7 cellular contexts compared by ENCODE assay signal in the genomic region with DNA sequence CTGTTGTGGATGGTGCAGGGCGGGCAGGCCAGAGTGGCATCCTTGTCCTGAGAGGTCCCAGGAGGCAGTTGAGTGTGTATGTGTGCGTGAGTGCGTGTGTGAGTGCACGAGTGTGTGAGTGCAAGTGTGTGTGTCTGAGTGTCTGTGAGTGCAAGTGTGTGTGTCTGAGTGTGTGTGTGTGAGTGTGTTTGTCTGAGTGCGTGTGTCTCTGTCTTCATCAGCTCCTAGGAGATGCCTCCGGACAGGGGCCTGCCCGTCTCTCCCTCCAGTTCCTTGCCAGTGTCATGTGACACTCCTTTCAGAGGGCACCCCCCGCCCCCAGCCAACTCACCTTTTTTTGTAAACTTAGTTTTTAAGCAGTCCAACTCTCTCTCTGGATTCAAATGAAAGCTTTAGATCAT. TPM values are rescaled to one million over a fixed set of nuclear protein-coding genes. Genes with fewer than 3 reads are reported as not detected.
DNase-seq lines count a peak whose midpoint lies in the region; ATAC-seq and TF ChIP-seq lines count a peak whose summit lies in the region.

No MANE protein-coding gene starts in this region.

- no peak for TF ChIP-seq CTCF in HEK293 (tag by site-specific recombination; IDR thresholded peaks at IDR 0.05)
- TF ChIP-seq CTCF in VCaP (conservative IDR thresholded peaks at IDR 0.05), result no peak
- no peak for TF ChIP-seq CTCF in glutamatergic neuron (IDR thresholded peaks at IDR 0.05; ENCODE audit: partially characterized antibody, unreplicated experiment)

- peaks cover 6% of the 10 kb centered on the region for H3K9me3 Mint-ChIP-seq in glutamatergic neuron (ENCODE audit: unreplicated experiment)
- H3K9me3 Mint-ChIP-seq in stimulated activated naive B cell treated with anti-CD40 and anti-IgM and Interleukin-4, amounts not matched to agents 10 μg/mL and 1 μg/mL and 100 μg/mL, for 72 hours, result peaks cover 0 to 4% of the 10 kb centered on the region in 2 donors

- H3K36me3 ChIP-seq in HEK293 (ENCODE audit: control insufficient read depth in 2 of 2, insufficient read depth in 1 of 2, low read length in 2 of 2) (no peaks in the 10 kb centered on the region), GM23248 (ENCODE audit: low read depth) (no peaks in the 10 kb centered on the region)

- H3K9me3 ChIP-seq in HEK293 (ENCODE audit: control insufficient read depth, insufficient read depth, low read depth, low read length), result no peaks in the 10 kb centered on the region
- H3K9me3 ChIP-seq in GM23248 (ENCODE audit: low read depth), result no peaks in the 10 kb centered on the region

- in situ Hi-C loops in GM23248 (cut with MboI), result no loop called here

- CTCF ChIA-PET in HEK293 (lab: Yijun Ruan, JAX), result no interaction called here

- no peaks in the 10 kb centered on the region for H3K27me3 ChIP-seq in GM23248 (replicated peaks; ENCODE audit: insufficient read depth)

- no peak for ATAC-seq in stimulated activated naive B cell treated with anti-CD40 and anti-IgM and Interleukin-4, amounts not matched to agents 10 μg/mL and 1 μg/mL and 100 μg/mL, for 72 hours (replicated peaks)
- no peak for ATAC-seq in GM21515 (IDR thresholded peaks at IDR 0.05; ENCODE audit: unreplicated experiment)

- DNase-seq in glutamatergic neuron (no peak), NCI-H446 (lab: John Stamatoyannopoulos, UW) (no peak), GM23248 (no peak)
- DNase-seq in stimulated activated naive B cell treated with anti-CD40 and anti-IgM and Interleukin-4, amounts not matched to agents 10 μg/mL and 1 μg/mL and 100 μg/mL, for 72 hours, result no peak

- peaks cover 4% of the 10 kb centered on the region for H3K27me3 Mint-ChIP-seq in glutamatergic neuron (ENCODE audit: unreplicated experiment)
- H3K27me3 Mint-ChIP-seq in stimulated activated naive B cell treated with anti-CD40 and anti-IgM and Interleukin-4, amounts not matched to agents 10 μg/mL and 1 μg/mL and 100 μg/mL, for 72 hours, result no peaks in the 10 kb centered on the region

- peak overlapping the region; percentile 16 for H3K4me3 Mint-ChIP-seq in glutamatergic neuron (ENCODE audit: unreplicated experiment)
- H3K4me3 Mint-ChIP-seq in stimulated activated naive B cell treated with anti-CD40 and anti-IgM and Interleukin-4, amounts not matched to agents 10 μg/mL and 1 μg/mL and 100 μg/mL, for 72 hours, result peak overlapping the region; percentile 83

- peaks cover 98% of the 10 kb centered on the region for H3K79me2 ChIP-seq in GM23248 (ENCODE audit: insufficient read depth)

- no peaks in the 10 kb centered on the region for H3K36me3 Mint-ChIP-seq in glutamatergic neuron (ENCODE audit: unreplicated experiment)
- H3K36me3 Mint-ChIP-seq in stimulated activated naive B cell treated with anti-CD40 and anti-IgM and Interleukin-4, amounts not matched to agents 10 μg/mL and 1 μg/mL and 100 μg/mL, for 72 hours, result peaks cover 19 to 41% of the 10 kb centered on the region in 2 donors

- POLR2A ChIA-PET in HEK293 (lab: Yijun Ruan, JAX), result no interaction called here

- no peak overlapping the region for H3K27ac Mint-ChIP-seq in glutamatergic neuron (ENCODE audit: unreplicated experiment)
- H3K27ac Mint-ChIP-seq in stimulated activated naive B cell treated with anti-CD40 and anti-IgM and Interleukin-4, amounts not matched to agents 10 μg/mL and 1 μg/mL and 100 μg/mL, for 72 hours, result peak overlapping the region; percentile 99

- H4K20me1 ChIP-seq in GM23248 (ENCODE audit: insufficient read depth), result peaks cover 6% of the 10 kb centered on the region; the same call in 1 of the 2 replicates

- H3K27ac ChIP-seq in HEK293 (ENCODE audit: extremely low read depth, low read depth, low read length) (no peak overlapping the region), VCaP (peak overlapping the region; percentile 73), GM23248 (no peak overlapping the region)

- no peak overlapping the region for H2AFZ ChIP-seq in GM23248

- H3K4me1 Mint-ChIP-seq in glutamatergic neuron (ENCODE audit: low read depth, unreplicated experiment), result peaks cover 50% of the 10 kb centered on the region
- peaks cover 72 to 92% of the 10 kb centered on the region in 2 donors for H3K4me1 Mint-ChIP-seq in stimulated activated naive B cell treated with anti-CD40 and anti-IgM and Interleukin-4, amounts not matched to agents 10 μg/mL and 1 μg/mL and 100 μg/mL, for 72 hours

- H3K4me3 ChIP-seq in HEK293 (ENCODE audit: low read depth, low read length) (no peak overlapping the region), GM23248 (no peak overlapping the region)

- H3K9ac ChIP-seq in GM23248, result no peak overlapping the region

- peaks cover 16% of the 10 kb centered on the region for H3K4me1 ChIP-seq in HEK293 (ENCODE audit: control insufficient read depth, insufficient read depth, low read length)
- peaks cover 45% of the 10 kb centered on the region for H3K4me1 ChIP-seq in GM23248 (ENCODE audit: insufficient read depth)

- 69 to 86% methylated on average over 6 to 8 of the region's 8 CpGs for WGBS in GM23248 (ENCODE audit: low coverage in 1 of 2, low lambda C conversion rate in 2 of 2, missing lambda C conversion rate in 2 of 2), 2 experiments

- H3K4me2 ChIP-seq in GM23248 (ENCODE audit: unreplicated experiment), result no peak overlapping the region

- H3K9me2 ChIP-seq in GM23248 (ENCODE audit: insufficient read depth), result no peaks in the 10 kb centered on the region

- peaks cover 15% of the 10 kb centered on the region for H3F3A ChIP-seq in GM23248 (ENCODE audit: insufficient read depth)

TF ChIP-seq in HEK293, 187 proteins besides CTCF, POLR2A, EP300 and RAD21 (continues in another document):
- 0 out of 2 replicates have a peak, but pooled peaks have one; percentile 51 for TF ChIP-seq MYNN (tag by site-specific recombination; IDR thresholded peaks at IDR 0.05; ENCODE audit: borderline replicate concordance)
- no peak for TF ChIP-seq ZNF514 (tag by site-specific recombination; IDR thresholded peaks at IDR 0.05)
- no peak for TF ChIP-seq GLI2 (tag by site-specific recombination; IDR thresholded peaks at IDR 0.05; ENCODE audit: borderline replicate concordance, low read depth)
- TF ChIP-seq, protein P1, sequence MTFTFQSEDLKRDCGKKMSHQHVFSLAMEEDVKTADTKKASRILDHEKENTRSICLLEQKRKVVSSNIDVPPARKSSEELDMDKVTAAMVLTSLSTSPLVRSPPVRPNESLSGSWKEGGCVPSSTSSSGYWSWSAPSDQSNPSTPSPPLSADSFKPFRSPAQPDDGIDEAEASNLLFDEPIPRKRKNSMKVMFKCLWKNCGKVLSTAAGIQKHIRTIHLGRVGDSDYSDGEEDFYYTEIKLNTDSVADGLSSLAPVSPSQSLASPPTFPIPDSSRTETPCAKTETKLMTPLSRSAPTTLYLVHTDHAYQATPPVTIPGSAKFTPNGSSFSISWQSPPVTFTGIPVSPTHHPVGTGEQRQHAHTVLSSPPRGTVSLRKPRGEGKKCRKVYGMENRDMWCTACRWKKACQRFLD (tag by site-specific recombination; IDR thresholded peaks at IDR 0.05), result no peak
- no peak for TF ChIP-seq ZNF302 (tag by site-specific recombination; IDR thresholded peaks at IDR 0.05; ENCODE audit: low read depth)
- TF ChIP-seq PRDM1 (tag by site-specific recombination; IDR thresholded peaks at IDR 0.05), result peak; percentile 52; the same call in 1 of the 2 replicates
- no peak for TF ChIP-seq ZNF2 (tag by site-specific recombination; IDR thresholded peaks at IDR 0.05)
- TF ChIP-seq, protein P2, sequence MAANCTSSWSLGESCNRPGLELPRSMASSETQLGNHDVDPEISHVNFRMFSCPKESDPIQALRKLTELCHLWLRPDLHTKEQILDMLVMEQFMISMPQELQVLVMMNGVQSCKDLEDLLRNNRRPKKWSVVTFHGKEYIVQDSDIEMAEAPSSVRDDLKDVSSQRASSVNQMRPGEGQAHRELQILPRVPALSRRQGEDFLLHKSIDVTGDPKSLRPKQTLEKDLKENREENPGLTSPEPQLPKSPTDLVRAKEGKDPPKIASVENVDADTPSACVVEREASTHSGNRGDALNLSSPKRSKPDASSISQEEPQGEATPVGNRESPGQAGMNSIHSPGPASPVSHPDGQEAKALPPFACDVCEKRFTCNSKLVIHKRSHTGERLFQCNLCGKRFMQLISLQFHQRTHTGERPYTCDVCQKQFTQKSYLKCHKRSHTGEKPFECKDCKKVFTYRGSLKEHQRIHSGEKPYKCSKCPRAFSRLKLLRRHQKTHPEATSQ (tag by site-specific recombination; IDR thresholded peaks at IDR 0.05), result no peak
- no peak for TF ChIP-seq ZNF350 (tag by site-specific recombination; IDR thresholded peaks at IDR 0.05)
- TF ChIP-seq, protein P3, sequence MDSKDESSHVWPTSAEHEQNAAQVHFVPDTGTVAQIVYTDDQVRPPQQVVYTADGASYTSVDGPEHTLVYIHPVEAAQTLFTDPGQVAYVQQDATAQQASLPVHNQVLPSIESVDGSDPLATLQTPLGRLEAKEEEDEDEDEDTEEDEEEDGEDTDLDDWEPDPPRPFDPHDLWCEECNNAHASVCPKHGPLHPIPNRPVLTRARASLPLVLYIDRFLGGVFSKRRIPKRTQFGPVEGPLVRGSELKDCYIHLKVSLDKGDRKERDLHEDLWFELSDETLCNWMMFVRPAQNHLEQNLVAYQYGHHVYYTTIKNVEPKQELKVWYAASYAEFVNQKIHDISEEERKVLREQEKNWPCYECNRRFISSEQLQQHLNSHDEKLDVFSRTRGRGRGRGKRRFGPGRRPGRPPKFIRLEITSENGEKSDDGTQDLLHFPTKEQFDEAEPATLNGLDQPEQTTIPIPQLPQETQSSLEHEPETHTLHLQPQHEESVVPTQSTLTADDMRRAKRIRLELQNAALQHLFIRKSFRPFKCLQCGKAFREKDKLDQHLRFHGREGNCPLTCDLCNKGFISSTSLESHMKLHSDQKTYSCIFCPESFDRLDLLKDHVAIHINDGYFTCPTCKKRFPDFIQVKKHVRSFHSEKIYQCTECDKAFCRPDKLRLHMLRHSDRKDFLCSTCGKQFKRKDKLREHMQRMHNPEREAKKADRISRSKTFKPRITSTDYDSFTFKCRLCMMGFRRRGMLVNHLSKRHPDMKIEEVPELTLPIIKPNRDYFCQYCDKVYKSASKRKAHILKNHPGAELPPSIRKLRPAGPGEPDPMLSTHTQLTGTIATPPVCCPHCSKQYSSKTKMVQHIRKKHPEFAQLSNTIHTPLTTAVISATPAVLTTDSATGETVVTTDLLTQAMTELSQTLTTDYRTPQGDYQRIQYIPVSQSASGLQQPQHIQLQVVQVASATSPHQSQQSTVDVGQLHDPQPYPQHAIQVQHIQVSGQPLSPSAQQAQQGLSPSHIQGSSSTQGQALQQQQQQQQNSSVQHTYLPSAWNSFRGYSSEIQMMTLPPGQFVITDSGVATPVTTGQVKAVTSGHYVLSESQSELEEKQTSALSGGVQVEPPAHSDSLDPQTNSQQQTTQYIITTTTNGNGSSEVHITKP (tag by site-specific recombination; IDR thresholded peaks at IDR 0.05), result no peak

RNA-seq across cellular contexts. Expression of a gene that starts 12.3 kb away (rescaled TPM):
- total RNA-seq in glutamatergic neuron (ENCODE audit: unreplicated experiment), result 105 TPM
- 30.9 TPM in 2 replicates for total RNA-seq in GM23248 (2014; rRNA removed; shearing (Covaris generic))
- polyA plus RNA-seq in GM23248 (2016; fragmentation: Nextera tagmentation; extraction: Ambion mirVana), result 8.1 and 8.8 TPM in 2 replicates
